In genomic region chr2:111222204-111222866, GRCh38 we compare ENCODE assay signal across 19 cellular contexts.
DNase-seq lines count a peak whose midpoint lies in the region; ATAC-seq, FAIRE-seq and TF ChIP-seq lines count a peak whose summit lies in the region.
"Had no signal": no experiment of that assay in that cellular context is flagged by ENCODE, and none has a peak within 500 bp of the region (broad histone marks: within the 10 kb centered on the region; RNA-seq: fewer than 3 reads in every experiment).

No MANE protein-coding gene starts in this region.

- TF ChIP-seq POLR2A in K562 (conservative IDR thresholded peaks at IDR 0.05): no peak

- FAIRE-seq in K562 (lab: Jason Lieb, UNC): no peak

- H3K9me3 Mint-ChIP-seq in CD14-positive monocyte (peaks cover 8 to 18% (median 13%) of the 10 kb centered on the region in 7 donors), naive B cell (peaks cover 2 to 9% (median 3%) of the 10 kb centered on the region in 7 donors)

- H3K4me2 ChIP-seq in K562 (ENCODE audit: insufficient read depth, low read length): no peak overlapping the region

- DNase-seq in CD14-positive monocyte (ENCODE audit: low spot score) (no peak), KBM-7 (peak; percentile 28), K562 (ENCODE audit: extremely low read depth in 1 of 4, low spot score in 3 of 4) (no peak), naive B cell (no peak), DMS53 (lab: John Stamatoyannopoulos, UW) (no peak)
- no peak for DNase-seq in activated CD4-positive, alpha-beta T cell treated with anti-CD3 and anti-CD28 coated beads, Interleukin-2, amount 50 U/mL, for 48 hours
- DNase-seq: ACHN; AML-193; Caco-2; CD4-positive, CD25-positive, alpha-beta regulatory T cell; HCEC 1CT; KG1; NCI-H2081 treated with DMSO at 0.1 percent for 48 hours; NCI-H510A; NCI-H774; Peyer's patch had no signal

- H3K36me3 Mint-ChIP-seq in CD14-positive monocyte (peaks cover 0 to 8% of the 10 kb centered on the region in 2 donors), naive B cell (peaks cover 0 to 9% of the 10 kb centered on the region in 2 donors)

- in situ Hi-C loops in KBM-7 (cut with MboI; ENCODE audit: low pct_unique_long_range_greater_than_20kb, low sequenced_read_pairs): no loop called here
- in situ Hi-C loops in K562 (cut with MboI): no loop called here

- no peak overlapping the region for H2AFZ ChIP-seq in K562 (ENCODE audit: low read depth, low read length)

- H3K27ac Mint-ChIP-seq in CD14-positive monocyte (peak overlapping the region in 6 of 7 donors; percentile 24 to 82 (median 56)), naive B cell (peak overlapping the region in 4 of 6 donors; percentile 31 to 92 (median 84))
- H3K27ac Mint-ChIP-seq: CD4-positive, CD25-positive, alpha-beta regulatory T cell had no signal

- H3K9me1 ChIP-seq in K562 (ENCODE audit: control insufficient read depth, insufficient read depth, low read length): no peaks in the 10 kb centered on the region

- H3K4me1 Mint-ChIP-seq in CD14-positive monocyte: peaks cover 36% of the 10 kb centered on the region
- H3K4me1 Mint-ChIP-seq in naive B cell: peaks cover 14 to 28% (median 19%) of the 10 kb centered on the region in 3 donors

- intact Hi-C loops in CD14-positive monocyte (cut with micrococcal nuclease): no loop called here
- intact Hi-C loops in K562 (cut with micrococcal nuclease): no loop called here

- peaks cover 0 to 5% (median 0%) of the 10 kb centered on the region in 3 donors for H3K27me3 Mint-ChIP-seq in CD14-positive monocyte (ENCODE audit: low read depth in 3 of 3)
- peaks cover 24 to 32% (median 26%) of the 10 kb centered on the region in 3 donors for H3K27me3 Mint-ChIP-seq in naive B cell
- H3K27me3 Mint-ChIP-seq: CD4-positive, CD25-positive, alpha-beta regulatory T cell had no signal

- no peak overlapping the region for H3K27ac ChIP-seq in K562 (ENCODE audit: extremely low read depth, low read depth, low read length)
- H3K27ac ChIP-seq: Peyer's patch, SK-N-MC had no signal

- 68% methylated on average over 3 of the region's 3 CpGs for WGBS in K562 (ENCODE audit: insufficient coverage, low coverage, missing lambda C conversion rate)

- H4K20me1 ChIP-seq in K562 (replicated peaks; ENCODE audit: control insufficient read depth, insufficient read depth, low read length): no peaks in the 10 kb centered on the region

- H3K36me3 ChIP-seq in K562 (ENCODE audit: control insufficient read depth, insufficient read depth, low read length): no peaks in the 10 kb centered on the region; the same call in 2 of the 3 replicates
- H3K36me3 ChIP-seq: Peyer's patch had no signal

- H3K27me3 ChIP-seq in K562 (ENCODE audit: control insufficient read depth in 2 of 2, insufficient read depth in 2 of 2, low read length in 2 of 2): no peaks in the 10 kb centered on the region
- H3K27me3 ChIP-seq: Peyer's patch had no signal

- H3K4me3 ChIP-seq in K562: no peak overlapping the region
- H3K4me3 ChIP-seq: Peyer's patch, SK-N-MC had no signal

- BruUV-seq in K562 (replicated peaks; lab: Mats Ljungman, UMichigan): no TSS peak

- CTCF ChIA-PET in K562 (lab: Yijun Ruan, JAX; ENCODE audit: low intra/inter-chr PET ratio): no interaction called here

- TF ChIP-seq RAD21 in K562 (CRISPR knock-in tag; conservative IDR thresholded peaks at IDR 0.05 in 1 of 2, IDR thresholded peaks at IDR 0.05 in 1 of 2): no peak

- TF ChIP-seq EP300 in K562 (IDR thresholded peaks at IDR 0.05; ENCODE audit: low read length): no peak

- POLR2A ChIA-PET in K562 (lab: Yijun Ruan, JAX): no interaction called here

- TF ChIP-seq CTCF in CD14-positive monocyte (IDR thresholded peaks at IDR 0.05) (no peak), K562 (IDR thresholded peaks at IDR 0.05 in 2 of 3, conservative IDR thresholded peaks at IDR 0.05 in 1 of 3; ENCODE audit: insufficient read depth in 2 of 3, low read depth in 1 of 3, low read length in 3 of 3) (no peak)

- H3K9ac ChIP-seq in K562 (ENCODE audit: insufficient read depth in 1 of 2, low read depth in 2 of 2, low read length in 2 of 2): no peak overlapping the region

- H3K9me3 ChIP-seq in K562 (replicated peaks; ENCODE audit: control insufficient read depth, insufficient read depth, low read depth, low read length): no peaks in the 10 kb centered on the region; the same call in none of the 2 replicates
- H3K9me3 ChIP-seq: Caco-2, Peyer's patch had no signal

- no peaks in the 10 kb centered on the region; a peak in 1 of 5 replicates for H3K4me1 ChIP-seq in K562 (replicated peaks in 1 of 2; ENCODE audit: control insufficient read depth in 2 of 2, insufficient read depth in 2 of 2, low read length in 2 of 2)
- H3K4me1 ChIP-seq: Peyer's patch had no signal

- no peak for ATAC-seq in K562
- ATAC-seq in naive B cell (ENCODE audit: low read depth in 2 of 2): no peak
- no peak for ATAC-seq in HG02840 (IDR thresholded peaks at IDR 0.05; ENCODE audit: low FRiP score, unreplicated experiment)
- ATAC-seq: Right ventricle myocardium inferior had no signal

- H3K79me2 ChIP-seq in K562 (ENCODE audit: control insufficient read depth, insufficient read depth, low read length): no peaks in the 10 kb centered on the region

- H3K4me3 Mint-ChIP-seq in CD14-positive monocyte (no peak overlapping the region), naive B cell (no peak overlapping the region)
- H3K4me3 Mint-ChIP-seq: CD4-positive, CD25-positive, alpha-beta regulatory T cell had no signal

TF ChIP-seq in K562, 482 proteins besides CTCF, POLR2A, EP300 and RAD21:
- TF ChIP-seq ZNF431 (CRISPR knock-in tag; IDR thresholded peaks at IDR 0.05) (no peak), MTA2 (IDR thresholded peaks at IDR 0.05; ENCODE audit: low read depth) (no peak), ZBTB40 (IDR thresholded peaks at IDR 0.05) (0 out of 2 replicates have a peak, but pooled peaks have one; percentile 19), ZBTB40 (CRISPR knock-in tag; IDR thresholded peaks at IDR 0.05) (no peak)
TF ChIP-seq in K562: peak in this region for 1.
